Comparison of ENCODE assay signal across 22 cellular contexts in the genomic region with DNA sequence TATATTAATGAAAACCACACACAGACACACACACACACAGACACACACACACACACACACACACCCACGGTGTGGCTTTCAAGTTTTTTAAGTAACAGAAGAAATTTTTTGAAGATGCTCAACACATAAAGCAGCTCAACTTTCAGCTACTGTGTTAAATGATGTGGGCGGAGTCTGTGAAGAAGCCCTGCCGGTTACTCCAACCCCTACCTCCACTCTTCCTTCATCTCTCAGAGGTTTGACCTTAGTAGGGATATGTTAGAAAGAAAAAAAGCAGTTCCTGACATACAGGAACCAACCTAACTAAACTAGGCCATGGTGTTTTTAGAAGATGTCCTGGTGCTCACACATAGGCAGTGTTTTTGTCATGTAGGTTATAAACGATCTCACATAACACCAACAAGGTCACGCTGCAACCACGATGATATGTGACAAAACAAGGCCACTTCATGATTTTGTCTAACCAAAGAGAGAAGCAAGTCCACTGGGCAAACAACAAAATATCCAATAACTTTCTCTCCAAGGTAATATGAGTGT.
"Had no signal": no experiment of that assay in that cellular context is flagged by ENCODE, and none has a peak within 500 bp of the region (broad histone marks: within the 10 kb centered on the region; RNA-seq: fewer than 3 reads in every experiment).

No MANE protein-coding gene starts in this region.

- H3K4me3 ChIP-seq: colonic mucosa, left ventricle myocardium inferior, mucosa of descending colon, right lobe of liver, thoracic aorta, upper lobe of right lung had no signal

- H3K4me3 Mint-ChIP-seq: naive B cell had no signal

- H3K27ac Mint-ChIP-seq: activated T-helper 2 cell treated with anti-CD3 and anti-CD28 coated beads, Interferon-gamma antibody, Interleukin-2, Interleukin-4, amounts not matched to agents 10 μg/mL and 5 μg/mL and 100 μg/mL, durations not matched to agents 14 hours and 24 hours and 36 hours; naive B cell had no signal

- H3K4me1 ChIP-seq: colonic mucosa, left ventricle myocardium inferior, parathyroid adenoma, right lobe of liver, upper lobe of right lung had no signal

- H3K79me2 ChIP-seq: parathyroid adenoma had no signal

- H3K9ac ChIP-seq: parathyroid adenoma had no signal

- H3K27me3 Mint-ChIP-seq: naive B cell had no signal

- ATAC-seq: mucosa of descending colon, right lobe of liver, upper lobe of right lung had no signal

- H3K27ac ChIP-seq: brain microvascular endothelial cell, colonic mucosa, left ventricle myocardium inferior, parathyroid adenoma, right lobe of liver, thoracic aorta, upper lobe of right lung, VCaP had no signal

- H3K9me3 ChIP-seq: colonic mucosa, mucosa of descending colon, right lobe of liver, thoracic aorta, upper lobe of right lung had no signal

- H3K27me3 ChIP-seq: brain microvascular endothelial cell, colonic mucosa, right lobe of liver, upper lobe of right lung had no signal

- H2AFZ ChIP-seq: parathyroid adenoma had no signal

- H3K36me3 ChIP-seq: brain microvascular endothelial cell, colonic mucosa, left ventricle myocardium inferior, right lobe of liver, thoracic aorta, upper lobe of right lung had no signal

- DNase-seq: activated CD4-positive, alpha-beta T cell treated with anti-CD3 and anti-CD28 coated beads, Interleukin-2, amount 50 U/mL, for 4 hours; activated CD4-positive, CD25-positive, alpha-beta regulatory T cell treated with anti-CD3 and anti-CD28 coated beads, Interleukin-2, amount 50 U/mL, for 72 hours; activated naive CD4-positive, alpha-beta T cell treated with Interleukin-2 at 50 U/mL for 16 hours; activated T-cell treated with anti-CD3 and anti-CD28 coated beads for 4 hours; anterior cingulate cortex; brain microvascular endothelial cell; central memory CD4-positive, alpha-beta T cell; colonic mucosa; erythroblast; head of caudate nucleus; left ventricle myocardium inferior; mucosa of descending colon; naive B cell; right lobe of liver; small intestine; stimulated activated CD4-positive, alpha-beta T cell treated with anti-CD3 and anti-CD28 coated beads, Interleukin-15, amount 100 ng/mL, for 24 hours; stimulated activated CD4-positive, alpha-beta T cell treated with anti-CD3 and anti-CD28 coated beads, Interleukin-2, amount 100 ng/mL, for 48 hours; upper lobe of right lung had no signal
